ENCODE assay signal across 8 cellular contexts in genomic region chr1:32759997-32760623, GRCh38. TPM values are rescaled to one million over a fixed set of nuclear protein-coding genes. Genes with fewer than 3 reads are reported as not detected.
DNase-seq lines count a peak whose midpoint lies in the region; ATAC-seq and TF ChIP-seq lines count a peak whose summit lies in the region.

No MANE protein-coding gene starts in this region.

- TF ChIP-seq CTCF in fibroblast of pulmonary artery (IDR thresholded peaks at IDR 0.05; ENCODE audit: low read length, missing control alignments) (no peak), omental fat pad (IDR thresholded peaks at IDR 0.05) (no peak)

- peak; percentile 79 for ATAC-seq in omental fat pad (ENCODE audit: low FRiP score)
- no peak for ATAC-seq in GM21619 (IDR thresholded peaks at IDR 0.05; ENCODE audit: unreplicated experiment)
- ATAC-seq in GM19023 (IDR thresholded peaks at IDR 0.05; ENCODE audit: unreplicated experiment): no peak

- H3K4me3 ChIP-seq in fibroblast of pulmonary artery (replicated peaks; ENCODE audit: low read depth, low read length): no peak overlapping the region

- DNase-seq in DMS 273 treated with DMSO at 0.1 percent for 48 hours (lab: John Stamatoyannopoulos, UW) (peak; percentile 12), NCI-H69 (lab: John Stamatoyannopoulos, UW) (peak; percentile 8), fibroblast of pulmonary artery (ENCODE audit: low read depth) (peak; percentile 42), omental fat pad (ENCODE audit: low spot score) (peak; percentile 67), superior temporal gyrus (ENCODE audit: extremely low spot score) (no peak)
- DNase-seq in stimulated activated naive CD4-positive, alpha-beta T cell treated with Interleukin-2 at 50 U/mL for 16 hours (lab: John Stamatoyannopoulos, UW): no peak

RNA-seq across cellular contexts. Expression of gene YARS1, which starts 57.0 kb away (rescaled TPM):
- total RNA-seq in omental fat pad: 100 to 1,000 TPM in 1 of 4 donors, 10 to 100 TPM in 3; 59.1 to 124 (median 62.6) TPM

RNA-seq across cellular contexts. Expression of gene S100PBP, which starts 57.3 kb away (rescaled TPM):
- total RNA-seq in omental fat pad: 10 to 100 TPM; 20.4 to 47.6 (median 28.4) TPM

RNA-seq across cellular contexts. Expression of gene SYNC, which starts 57.5 kb away (rescaled TPM):
- 10 to 100 TPM; 14.8 to 27.4 (median 22.1) TPM for total RNA-seq in omental fat pad

Comparison
In these comparisons a context has a peak if more than half of its experiments do, and no peak if none do; other contexts are left out.
1. DNase-seq: peak in DMS 273 treated with DMSO at 0.1 percent for 48 hours (single experiment), NCI-H69 (single experiment), fibroblast of pulmonary artery (single experiment) and omental fat pad (single experiment); none in stimulated activated naive CD4-positive, alpha-beta T cell treated with Interleukin-2 at 50 U/mL for 16 hours (single experiment) and superior temporal gyrus (single experiment).